ENCODE assay signal across 9 cellular contexts in genomic region chr2:109637749-109638570, GRCh38. TPM values are rescaled to one million over a fixed set of nuclear protein-coding genes. Genes with fewer than 3 reads are reported as not detected.
A peak's percentile ranks its signal among the peaks of the same experiment; 100 is the strongest.
DNase-seq lines count a peak whose midpoint lies in the region; ATAC-seq and TF ChIP-seq lines count a peak whose summit lies in the region.
"Had no signal": no experiment of that assay in that cellular context is flagged by ENCODE, and none has a peak within 500 bp of the region (broad histone marks: within the 10 kb centered on the region; RNA-seq: fewer than 3 reads in every experiment).

No MANE protein-coding gene starts in this region.

- ATAC-seq in HG03442 (IDR thresholded peaks at IDR 0.05; ENCODE audit: unreplicated experiment): peak; percentile 81

- no peaks in the 10 kb centered on the region for H3K4me1 ChIP-seq in left ventricle myocardium inferior

- TF ChIP-seq CTCF in GM20000 (IDR thresholded peaks at IDR 0.05; ENCODE audit: extremely low read depth, missing control alignments) (no peak), left ventricle myocardium inferior (IDR thresholded peaks at IDR 0.05; ENCODE audit: borderline replicate concordance) (no peak)

- no peaks in the 10 kb centered on the region for H3K9me3 ChIP-seq in left ventricle myocardium inferior (replicated peaks)

- H3K4me3 ChIP-seq in left ventricle myocardium inferior: no peak overlapping the region

- intact Hi-C loops in left ventricle myocardium inferior (cut with micrococcal nuclease): no loop called here

- H3K27ac ChIP-seq in left ventricle myocardium inferior (replicated peaks): no peak overlapping the region

- no peaks in the 10 kb centered on the region for H3K27me3 ChIP-seq in left ventricle myocardium inferior (ENCODE audit: low read depth)

- H3K36me3 ChIP-seq in left ventricle myocardium inferior: no peaks in the 10 kb centered on the region

- DNase-seq in EH (ENCODE audit: low read depth) (peak; percentile 45), GM20000 (ENCODE audit: low spot score) (peak; percentile 33), dermis blood vessel endothelial cell (peak; percentile 20), left ventricle myocardium inferior (no peak), DMS153 (lab: John Stamatoyannopoulos, UW) (no peak), NCI-H524 (lab: John Stamatoyannopoulos, UW) (no peak)
- no peak for DNase-seq in stimulated activated CD4-positive, alpha-beta T cell treated with anti-CD3 and anti-CD28 coated beads, Interleukin-4, amount 100 ng/mL, for 4 hours
- DNase-seq: DND-41 had no signal

RNA-seq across cellular contexts. Expression of gene SOWAHC, which starts 23.8 kb away (rescaled TPM):
- 11.1 and 14.3 TPM in 2 replicates for total RNA-seq in dermis blood vessel endothelial cell
- 2.3 TPM for total RNA-seq in left ventricle myocardium inferior

RNA-seq across cellular contexts. Expression of gene SEPTIN10, which starts 24.2 kb away (rescaled TPM):
- total RNA-seq in dermis blood vessel endothelial cell: 149 and 179 TPM in 2 replicates
- 55.4 TPM for total RNA-seq in left ventricle myocardium inferior

Comparison
In these comparisons a context has a peak if more than half of its experiments do, and no peak if none do; other contexts are left out.
1. DNase-seq: peak in EH (single experiment), GM20000 (single experiment) and dermis blood vessel endothelial cell (single experiment); none in left ventricle myocardium inferior (single experiment), stimulated activated CD4-positive, alpha-beta T cell treated with anti-CD3 and anti-CD28 coated beads, Interleukin-4, amount 100 ng/mL, for 4 hours (0 of 2), DMS153 (single experiment) and NCI-H524 (0 of 2).